23 cellular contexts compared by ENCODE assay signal in the genomic region with DNA sequence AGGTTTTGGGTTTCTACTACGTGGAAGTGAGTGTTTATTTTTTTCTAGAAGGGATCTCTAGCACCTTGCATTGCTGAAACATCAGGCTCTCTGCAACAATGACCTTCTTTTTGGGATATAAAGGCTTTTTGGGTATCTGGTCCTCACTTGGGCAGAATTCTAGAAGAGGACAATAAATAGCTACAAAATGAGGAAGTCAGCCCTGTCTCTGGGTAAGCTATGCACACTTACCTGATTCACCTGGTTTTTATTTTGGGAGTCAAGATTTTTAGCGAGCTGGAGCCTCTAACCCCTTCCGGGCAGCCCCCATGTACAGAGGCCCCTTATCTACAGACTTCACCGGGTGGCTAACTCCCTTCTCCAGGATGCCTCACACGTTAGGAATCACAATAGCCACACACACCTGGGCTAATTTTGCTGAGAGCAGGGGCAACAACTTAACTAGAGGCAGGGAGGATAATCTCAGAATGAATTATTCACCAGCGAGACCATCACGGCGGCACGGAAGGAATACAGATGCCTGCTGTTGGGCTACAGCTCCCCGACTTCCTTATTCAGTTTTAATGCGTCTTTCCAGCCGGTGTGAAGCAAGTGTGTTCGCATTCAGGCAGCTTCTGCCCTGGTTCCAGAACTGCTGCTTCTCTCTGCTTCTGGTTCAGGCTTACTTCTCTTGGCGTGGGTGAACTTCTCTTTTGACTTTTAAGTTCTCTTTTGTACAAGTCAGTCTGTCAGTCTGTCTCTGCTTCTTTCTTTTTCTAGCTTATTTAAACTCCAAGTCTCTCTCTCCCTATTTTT.
DNase-seq lines count a peak whose midpoint lies in the region; ATAC-seq, FAIRE-seq and TF ChIP-seq lines count a peak whose summit lies in the region.
"Had no signal": no experiment of that assay in that cellular context is flagged by ENCODE, and none has a peak within 500 bp of the region (broad histone marks: within the 10 kb centered on the region; RNA-seq: fewer than 3 reads in every experiment).

No MANE protein-coding gene starts in this region.

- H3K36me3 ChIP-seq in neuronal stem cell (replicated peaks in 1 of 2; ENCODE audit: control insufficient read depth in 2 of 2, insufficient read depth in 2 of 2, low read length in 2 of 2) = no peaks in the 10 kb centered on the region
- no peaks in the 10 kb centered on the region for H3K36me3 ChIP-seq in CD8-positive, alpha-beta T cell (ENCODE audit: insufficient read depth, low read length)
- H3K36me3 ChIP-seq: adrenal gland, brain microvascular endothelial cell had no signal

- H2BK15ac ChIP-seq in neuronal stem cell (ENCODE audit: low read length) = no peak overlapping the region

- H3K9me3 ChIP-seq in neuronal stem cell (replicated peaks in 1 of 2; ENCODE audit: control insufficient read depth in 2 of 2, insufficient read depth in 1 of 2, low read depth in 1 of 2, low read length in 2 of 2) = no peaks in the 10 kb centered on the region
- no peaks in the 10 kb centered on the region for H3K9me3 ChIP-seq in CD8-positive, alpha-beta T cell (ENCODE audit: low read length)
- H3K9me3 ChIP-seq: adrenal gland, SK-N-SH had no signal

- no peak overlapping the region for H3K27ac ChIP-seq in neuronal stem cell (replicated peaks; ENCODE audit: low read length)
- no peak overlapping the region for H3K27ac ChIP-seq in CD8-positive, alpha-beta T cell (ENCODE audit: low read depth, low read length)
- H3K27ac ChIP-seq: adrenal gland, brain microvascular endothelial cell, foreskin keratinocyte had no signal

- no peak for DNase-seq in GM12891 (ENCODE audit: insufficient read length, low spot score)
- DNase-seq in NB4 (ENCODE audit: low read depth) = peak; percentile 59
- DNase-seq in germinal center (ENCODE audit: low spot score) = peak; percentile 45
- no peak for DNase-seq in neuronal stem cell (ENCODE audit: low spot score)
- no peak for DNase-seq in CD8-positive, alpha-beta T cell
- DNase-seq in activated naive CD4-positive, alpha-beta T cell treated with anti-CD3 and anti-CD28 coated beads, Interleukin-2, amount 10 ng/mL, durations not matched to agents 7 days and 5 days = no peak
- DNase-seq in GM03348 (ENCODE audit: low spot score) = no peak
- DNase-seq: activated B cell treated with CpG ODN at 0.5 μM for 24 hours; activated CD4-positive, alpha-beta memory T cell treated with anti-CD3 and anti-CD28 coated beads, Interleukin-2, amount 10 ng/mL, durations not matched to agents 7 days and 5 days; activated gamma-delta T cell treated with Interleukin-2 at 50 U/mL for 16 hours; brain microvascular endothelial cell; CD4-positive, CD25-positive, alpha-beta regulatory T cell; DMS 273 treated with DMSO at 0.1 percent for 48 hours; effector memory CD4-positive, alpha-beta T cell; foreskin keratinocyte; Kasumi-1; kidney glomerular epithelial cell; mesendoderm; naive thymus-derived CD4-positive, alpha-beta T cell; RPMI8226; SK-N-SH; T1000 had no signal

- H2BK12ac ChIP-seq in neuronal stem cell (ENCODE audit: low read length) = no peak overlapping the region

- peak; percentile 64 for FAIRE-seq in GM12891 (lab: Jason Lieb, UNC)

- H3K27ac Mint-ChIP-seq in CD8-positive, alpha-beta T cell = no peak overlapping the region
- no peak overlapping the region for H3K27ac Mint-ChIP-seq in activated naive CD4-positive, alpha-beta T cell treated with anti-CD3 and anti-CD28 coated beads, Interleukin-2, amount 10 ng/mL, durations not matched to agents 7 days and 5 days
- H3K27ac Mint-ChIP-seq: activated B cell treated with CpG ODN at 0.5 μM for 24 hours; activated CD4-positive, alpha-beta memory T cell treated with anti-CD3 and anti-CD28 coated beads, Interleukin-2, amount 10 ng/mL, durations not matched to agents 7 days and 5 days; naive thymus-derived CD4-positive, alpha-beta T cell had no signal

- ATAC-seq in CD8-positive, alpha-beta T cell = no peak
- ATAC-seq: foreskin keratinocyte; naive thymus-derived CD4-positive, alpha-beta T cell had no signal

- H3K4ac ChIP-seq in neuronal stem cell (ENCODE audit: low read length) = no peak overlapping the region

- no peak overlapping the region for H3K4me3 Mint-ChIP-seq in CD8-positive, alpha-beta T cell
- no peak overlapping the region for H3K4me3 Mint-ChIP-seq in activated naive CD4-positive, alpha-beta T cell treated with anti-CD3 and anti-CD28 coated beads, Interleukin-2, amount 10 ng/mL, durations not matched to agents 7 days and 5 days
- H3K4me3 Mint-ChIP-seq: activated B cell treated with CpG ODN at 0.5 μM for 24 hours; activated CD4-positive, alpha-beta memory T cell treated with anti-CD3 and anti-CD28 coated beads, Interleukin-2, amount 10 ng/mL, durations not matched to agents 7 days and 5 days; CD4-positive, CD25-positive, alpha-beta regulatory T cell; naive thymus-derived CD4-positive, alpha-beta T cell had no signal

- no peak overlapping the region for H2AK5ac ChIP-seq in neuronal stem cell (ENCODE audit: low read depth, low read length)

- TF ChIP-seq POLR2A in GM12891 (IDR thresholded peaks at IDR 0.05; ENCODE audit: low read depth, low read length) (no peak), NB4 (IDR thresholded peaks at IDR 0.05; ENCODE audit: extremely low read depth, insufficient read length) (no peak)

- H3K4me3 ChIP-seq in NB4 (ENCODE audit: low read depth, low read length) = no peak overlapping the region
- H3K4me3 ChIP-seq in neuronal stem cell (ENCODE audit: low read length in 2 of 2) = no peak overlapping the region
- H3K4me3 ChIP-seq in CD8-positive, alpha-beta T cell (ENCODE audit: low read depth, low read length) = no peak overlapping the region
- H3K4me3 ChIP-seq: adrenal gland had no signal

- H3K9ac ChIP-seq in neuronal stem cell (ENCODE audit: low read depth, low read length, poor library complexity) = no peak overlapping the region
- H3K9ac ChIP-seq: SK-N-SH had no signal

- peaks cover 0 to 21% (median 0%) of the 10 kb centered on the region in 3 experiments for H3K27me3 ChIP-seq in neuronal stem cell (ENCODE audit: control insufficient read depth in 3 of 3, insufficient read depth in 3 of 3, low read depth in 1 of 3, low read length in 3 of 3)
- H3K27me3 ChIP-seq in CD8-positive, alpha-beta T cell (ENCODE audit: insufficient read depth, low read length) = peaks cover 1% of the 10 kb centered on the region
- H3K27me3 ChIP-seq: adrenal gland had no signal

- no peaks in the 10 kb centered on the region for H3K79me1 ChIP-seq in neuronal stem cell (ENCODE audit: low read depth, low read length)

- CTCF ChIA-PET in CD8-positive, alpha-beta T cell (lab: Charles Lee) = interaction anchor here (1.2 kb wide), 1 partner anchor 9 kb away, joined by 4 read pairs; no protein-coding TSS in a partner anchor
- CTCF ChIA-PET in activated naive CD4-positive, alpha-beta T cell treated with anti-CD3 and anti-CD28 coated beads, Interleukin-2, amount 10 ng/mL, durations not matched to agents 7 days and 5 days (lab: Charles Lee) = no interaction called here

- H2BK120ac ChIP-seq in neuronal stem cell (ENCODE audit: low read depth, low read length) = no peak overlapping the region

- H4K8ac ChIP-seq in neuronal stem cell (ENCODE audit: low read depth, low read length) = no peak overlapping the region

- intact Hi-C loops in CD8-positive, alpha-beta T cell (cut with DNase I, micrococcal nuclease) = no loop called here

- H3K14ac ChIP-seq in neuronal stem cell (ENCODE audit: low read length) = no peak overlapping the region

- H3K4me2 ChIP-seq in neuronal stem cell (ENCODE audit: insufficient read depth, low read length, poor library complexity, severe bottlenecking) = no peak overlapping the region
- H3K4me2 ChIP-seq: SK-N-SH had no signal

- H3K4me1 Mint-ChIP-seq in CD8-positive, alpha-beta T cell (ENCODE audit: low read depth) = no peaks in the 10 kb centered on the region
- H3K4me1 Mint-ChIP-seq in activated naive CD4-positive, alpha-beta T cell treated with anti-CD3 and anti-CD28 coated beads, Interleukin-2, amount 10 ng/mL, durations not matched to agents 7 days and 5 days = no peaks in the 10 kb centered on the region
- H3K4me1 Mint-ChIP-seq: activated CD4-positive, alpha-beta memory T cell treated with anti-CD3 and anti-CD28 coated beads, Interleukin-2, amount 10 ng/mL, durations not matched to agents 7 days and 5 days had no signal

- peaks cover 35% of the 10 kb centered on the region for H3K27me3 Mint-ChIP-seq in CD8-positive, alpha-beta T cell (ENCODE audit: low read depth)
- H3K27me3 Mint-ChIP-seq in activated naive CD4-positive, alpha-beta T cell treated with anti-CD3 and anti-CD28 coated beads, Interleukin-2, amount 10 ng/mL, durations not matched to agents 7 days and 5 days = peaks cover 41% of the 10 kb centered on the region

- no peaks in the 10 kb centered on the region for H3K9me3 Mint-ChIP-seq in CD8-positive, alpha-beta T cell
- no peaks in the 10 kb centered on the region for H3K9me3 Mint-ChIP-seq in activated naive CD4-positive, alpha-beta T cell treated with anti-CD3 and anti-CD28 coated beads, Interleukin-2, amount 10 ng/mL, durations not matched to agents 7 days and 5 days
- H3K9me3 Mint-ChIP-seq: activated B cell treated with CpG ODN at 0.5 μM for 24 hours; activated CD4-positive, alpha-beta memory T cell treated with anti-CD3 and anti-CD28 coated beads, Interleukin-2, amount 10 ng/mL, durations not matched to agents 7 days and 5 days had no signal

- WGBS in neuronal stem cell (ENCODE audit: extremely low coverage in 2 of 2, insufficient read length in 2 of 2, insufficient replicate concordance in 1 of 2), 2 donors = no CpG with 5 or more reads among the region's 14 CpGs

- no peak overlapping the region for H4K91ac ChIP-seq in neuronal stem cell (ENCODE audit: low read depth, low read length, poor library complexity)

- no peak overlapping the region for H3K23ac ChIP-seq in neuronal stem cell (ENCODE audit: low read depth, low read length, poor library complexity)

- peak overlapping the region; percentile 72 for H2AFZ ChIP-seq in neuronal stem cell (ENCODE audit: low read length)

- POLR2A ChIA-PET in CD8-positive, alpha-beta T cell (lab: Charles Lee) = no interaction called here

- H2BK5ac ChIP-seq in neuronal stem cell (ENCODE audit: low read length) = no peak overlapping the region

- H3K18ac ChIP-seq in neuronal stem cell (ENCODE audit: low read length) = no peak overlapping the region

- peaks cover 0 to 5% of the 10 kb centered on the region in 2 donors for H3K4me1 ChIP-seq in neuronal stem cell (ENCODE audit: control insufficient read depth in 2 of 2, insufficient read depth in 1 of 2, low read depth in 1 of 2, low read length in 2 of 2)
- H3K4me1 ChIP-seq in CD8-positive, alpha-beta T cell (ENCODE audit: insufficient read depth, low read length) = no peaks in the 10 kb centered on the region
- H3K4me1 ChIP-seq: foreskin keratinocyte had no signal

- no peak for TF ChIP-seq CTCF in NB4 (IDR thresholded peaks at IDR 0.05; ENCODE audit: low read depth, low read length)
- TF ChIP-seq CTCF in CD8-positive, alpha-beta T cell (IDR thresholded peaks at IDR 0.05) = no peak

- H3K36me3 Mint-ChIP-seq in CD8-positive, alpha-beta T cell = no peaks in the 10 kb centered on the region
- no peaks in the 10 kb centered on the region for H3K36me3 Mint-ChIP-seq in activated naive CD4-positive, alpha-beta T cell treated with anti-CD3 and anti-CD28 coated beads, Interleukin-2, amount 10 ng/mL, durations not matched to agents 7 days and 5 days
- H3K36me3 Mint-ChIP-seq: CD4-positive, CD25-positive, alpha-beta regulatory T cell; naive thymus-derived CD4-positive, alpha-beta T cell had no signal

TF ChIP-seq in GM12891, 5 proteins besides CTCF, POLR2A, EP300 and RAD21 (continues in another document):
- TF ChIP-seq SPI1 (IDR thresholded peaks at IDR 0.05; ENCODE audit: low read depth, low read length) = peak; percentile 75

Comparison
In these comparisons a context has a peak if more than half of its experiments do, and no peak if none do; other contexts are left out.
1. DNase-seq: peak in NB4 (single experiment) and germinal center (single experiment); none in GM12891 (single experiment), neuronal stem cell (single experiment), CD8-positive, alpha-beta T cell (0 of 7), activated naive CD4-positive, alpha-beta T cell treated with anti-CD3 and anti-CD28 coated beads, Interleukin-2, amount 10 ng/mL, durations not matched to agents 7 days and 5 days (single experiment) and GM03348 (single experiment).